In genomic region chr17:57605734-57606105, GRCh38 we compare ENCODE assay signal across 9 cellular contexts.
DNase-seq lines count a peak whose midpoint lies in the region; ATAC-seq and TF ChIP-seq lines count a peak whose summit lies in the region.
"Had no signal": no experiment of that assay in that cellular context is flagged by ENCODE, and none has a peak within 500 bp of the region (broad histone marks: within the 10 kb centered on the region; RNA-seq: fewer than 3 reads in every experiment).

No MANE protein-coding gene starts in this region.

- no peaks in the 10 kb centered on the region; the same call in 1 of the 2 replicates for H3K27me3 Mint-ChIP-seq in HFFc6 (ENCODE audit: insufficient read depth)
- H3K27me3 Mint-ChIP-seq in activated CD4-positive, alpha-beta memory T cell treated with anti-CD3 and anti-CD28 coated beads, Interleukin-2, amount 10 ng/mL, durations not matched to agents 7 days and 5 days = no peaks in the 10 kb centered on the region
- H3K27me3 Mint-ChIP-seq in natural killer cell treated with Interleukin-12 subunit alpha and Interleukin-12 subunit beta and Interleukin-15 and Interleukin-18, amount 100 ng/mL, for 72 hours = no peaks in the 10 kb centered on the region

- POLR2A ChIA-PET in activated CD4-positive, alpha-beta memory T cell treated with anti-CD3 and anti-CD28 coated beads, Interleukin-2, amount 10 ng/mL, durations not matched to agents 7 days and 5 days (lab: Charles Lee) = interaction anchor here (1.0 kb wide), 1 partner anchor 63 kb away, joined by 3 read pairs; no protein-coding TSS in a partner anchor

- no peaks in the 10 kb centered on the region for H3K36me3 Mint-ChIP-seq in HFFc6 (ENCODE audit: low read depth)
- peaks cover 11% of the 10 kb centered on the region for H3K36me3 Mint-ChIP-seq in activated CD4-positive, alpha-beta memory T cell treated with anti-CD3 and anti-CD28 coated beads, Interleukin-2, amount 10 ng/mL, durations not matched to agents 7 days and 5 days (ENCODE audit: low read depth)
- no peaks in the 10 kb centered on the region for H3K36me3 Mint-ChIP-seq in natural killer cell treated with Interleukin-12 subunit alpha and Interleukin-12 subunit beta and Interleukin-15 and Interleukin-18, amount 100 ng/mL, for 72 hours

- peak overlapping the region; percentile 55; the same call in 1 of the 2 replicates for H3K27ac Mint-ChIP-seq in HFFc6
- H3K27ac Mint-ChIP-seq in activated CD4-positive, alpha-beta memory T cell treated with anti-CD3 and anti-CD28 coated beads, Interleukin-2, amount 10 ng/mL, durations not matched to agents 7 days and 5 days = peak overlapping the region; percentile 96
- peak overlapping the region; percentile 93 to 99 for H3K27ac Mint-ChIP-seq in natural killer cell treated with Interleukin-12 subunit alpha and Interleukin-12 subunit beta and Interleukin-15 and Interleukin-18, amount 100 ng/mL, for 72 hours

- peak; percentile 34 for ATAC-seq in GM18511 (IDR thresholded peaks at IDR 0.05; ENCODE audit: unreplicated experiment)
- no peak for ATAC-seq in natural killer cell treated with Interleukin-12 subunit alpha and Interleukin-12 subunit beta and Interleukin-15 and Interleukin-18, amount 100 ng/mL, for 72 hours
- ATAC-seq in GM21576 (IDR thresholded peaks at IDR 0.05; ENCODE audit: unreplicated experiment) = no peak
- ATAC-seq in GM21423 (IDR thresholded peaks at IDR 0.05; ENCODE audit: unreplicated experiment) = no peak
- ATAC-seq: Panc1 had no signal

- TF ChIP-seq CTCF in HFFc6 (IDR thresholded peaks at IDR 0.05) = no peak

- H3K9me3 Mint-ChIP-seq in HFFc6 = no peaks in the 10 kb centered on the region
- H3K9me3 Mint-ChIP-seq in activated CD4-positive, alpha-beta memory T cell treated with anti-CD3 and anti-CD28 coated beads, Interleukin-2, amount 10 ng/mL, durations not matched to agents 7 days and 5 days = no peaks in the 10 kb centered on the region
- no peaks in the 10 kb centered on the region for H3K9me3 Mint-ChIP-seq in natural killer cell treated with Interleukin-12 subunit alpha and Interleukin-12 subunit beta and Interleukin-15 and Interleukin-18, amount 100 ng/mL, for 72 hours

- CTCF ChIA-PET in activated CD4-positive, alpha-beta memory T cell treated with anti-CD3 and anti-CD28 coated beads, Interleukin-2, amount 10 ng/mL, durations not matched to agents 7 days and 5 days (lab: Charles Lee) = interaction anchor here (2.6 kb wide), 2 partner anchors 8 to 66 kb away, joined by 10 to 11 read pairs; no protein-coding TSS in a partner anchor

- peaks cover 33% of the 10 kb centered on the region for H3K4me1 Mint-ChIP-seq in HFFc6 (ENCODE audit: low read depth)
- H3K4me1 Mint-ChIP-seq in activated CD4-positive, alpha-beta memory T cell treated with anti-CD3 and anti-CD28 coated beads, Interleukin-2, amount 10 ng/mL, durations not matched to agents 7 days and 5 days = peaks cover 75% of the 10 kb centered on the region
- H3K4me1 Mint-ChIP-seq in natural killer cell treated with Interleukin-12 subunit alpha and Interleukin-12 subunit beta and Interleukin-15 and Interleukin-18, amount 100 ng/mL, for 72 hours (ENCODE audit: low read depth in 2 of 2) = peaks cover 65 to 66% of the 10 kb centered on the region in 2 donors

- DNase-seq in HFFc6 = no peak
- no peak for DNase-seq in activated CD4-positive, alpha-beta memory T cell treated with anti-CD3 and anti-CD28 coated beads, Interleukin-2, amount 10 ng/mL, durations not matched to agents 7 days and 5 days
- DNase-seq in natural killer cell treated with Interleukin-12 subunit alpha and Interleukin-12 subunit beta and Interleukin-15 and Interleukin-18, amount 100 ng/mL, for 72 hours (ENCODE audit: low spot score) = no peak
- no peak for DNase-seq in cerebellar cortex (ENCODE audit: low spot score)
- DNase-seq in NCI-H69 (lab: John Stamatoyannopoulos, UW) = no peak

- peak overlapping the region; percentile 39; the same call in 1 of the 2 replicates for H3K4me3 Mint-ChIP-seq in HFFc6
- peak overlapping the region; percentile 33 for H3K4me3 Mint-ChIP-seq in activated CD4-positive, alpha-beta memory T cell treated with anti-CD3 and anti-CD28 coated beads, Interleukin-2, amount 10 ng/mL, durations not matched to agents 7 days and 5 days
- peak overlapping the region; percentile 86 for H3K4me3 Mint-ChIP-seq in natural killer cell treated with Interleukin-12 subunit alpha and Interleukin-12 subunit beta and Interleukin-15 and Interleukin-18, amount 100 ng/mL, for 72 hours

Comparison
In these comparisons a context has a peak if more than half of its experiments do, and no peak if none do; other contexts are left out.
1. H3K4me3 Mint-ChIP-seq: peak in every context shown above with its lines; median percentile 86 in natural killer cell treated with Interleukin-12 subunit alpha and Interleukin-12 subunit beta and Interleukin-15 and Interleukin-18, amount 100 ng/mL, for 72 hours; 39 in HFFc6; 33 in activated CD4-positive, alpha-beta memory T cell treated with anti-CD3 and anti-CD28 coated beads, Interleukin-2, amount 10 ng/mL, durations not matched to agents 7 days and 5 days.